Comparison of ENCODE assay signal across 20 cellular contexts in genomic region chr3:151318313-151318712, GRCh38. TPM values are rescaled to one million over a fixed set of nuclear protein-coding genes. Genes with fewer than 3 reads are reported as not detected.
DNase-seq lines count a peak whose midpoint lies in the region; ATAC-seq and TF ChIP-seq lines count a peak whose summit lies in the region.
"Had no signal": no experiment of that assay in that cellular context is flagged by ENCODE, and none has a peak within 500 bp of the region (broad histone marks: within the 10 kb centered on the region; RNA-seq: fewer than 3 reads in every experiment).

No MANE protein-coding gene starts in this region.

- H3K27ac ChIP-seq in PC-3 (ENCODE audit: low read length) (peak overlapping the region; percentile 70), spleen (peak overlapping the region in 7 of 8 donors; percentile 10 to 85 (median 73))
- H3K27ac ChIP-seq: 22Rv1; BLaER1 treated with 17β-estradiol and CSF1 and Interleukin-3, amounts not matched to agents 10 nM and 100 nM; KMS-11; parathyroid adenoma; sigmoid colon had no signal

- DNase-seq in NOMO-1 (lab: John Stamatoyannopoulos, UW; ENCODE audit: unreplicated experiment in 2 of 2) (peak; percentile 29 to 57), NOMO-1 treated with dmso at 0.1 percent for 144 hours (lab: John Stamatoyannopoulos, UW; ENCODE audit: unreplicated experiment) (no peak), PC-3 (peak; percentile 62), fibroblast of gingiva (ENCODE audit: low read depth) (peak; percentile 24), spleen (no peak), SIG-M5 treated with dmso at 0.1 percent for 504 hours (lab: John Stamatoyannopoulos, UW; ENCODE audit: unreplicated experiment) (no peak)
- DNase-seq in central memory CD4-positive, alpha-beta T cell: no peak
- DNase-seq: activated CD4-positive, alpha-beta memory T cell treated with anti-CD3 and anti-CD28 coated beads, Interleukin-2, amount 10 ng/mL, durations not matched to agents 7 days and 5 days; cerebellar nuclear complex; naive B cell; NCI-H1105 treated with DMSO at 0.1 percent for 48 hours; sigmoid colon had no signal

- no peaks in the 10 kb centered on the region for H3K9me2 ChIP-seq in PC-3 (replicated peaks; ENCODE audit: low read length)

- ATAC-seq in PC-3 (peak; percentile 21), HG03571 (IDR thresholded peaks at IDR 0.05; ENCODE audit: unreplicated experiment) (no peak)

- H3K4me2 ChIP-seq in PC-3 (ENCODE audit: low read length): peak overlapping the region; percentile 71
- H3K4me2 ChIP-seq: KMS-11 had no signal

- CTCF ChIA-PET in PC-3 (lab: Charles Lee): no interaction called here

- intact Hi-C loops in PC-3 (cut with micrococcal nuclease): loop anchor here (2.0 to 5.0 kb wide), 2 partner anchors 28 to 589 kb away; no protein-coding TSS in a partner anchor
- intact Hi-C loops in spleen (cut with DNase I; ENCODE audit: low total_unique reads): no loop called here

- H3K9me3 ChIP-seq in PC-3 (ENCODE audit: low read length) (no peaks in the 10 kb centered on the region), spleen (no peaks in the 10 kb centered on the region)
- H3K9me3 ChIP-seq: BLaER1 treated with 17β-estradiol and CSF1 and Interleukin-3, amounts not matched to agents 10 nM and 100 nM; sigmoid colon had no signal

- H3K36me3 ChIP-seq in PC-3 (ENCODE audit: low read depth, low read length) (no peaks in the 10 kb centered on the region), spleen (no peaks in the 10 kb centered on the region)
- H3K36me3 ChIP-seq: BLaER1 treated with 17β-estradiol and CSF1 and Interleukin-3, amounts not matched to agents 10 nM and 100 nM; sigmoid colon had no signal

- H2AFZ ChIP-seq in PC-3 (ENCODE audit: low read length): no peak overlapping the region
- H2AFZ ChIP-seq: parathyroid adenoma had no signal

- TF ChIP-seq CTCF in PC-3 (conservative IDR thresholded peaks at IDR 0.05; ENCODE audit: low read depth, low read length) (no peak), spleen (IDR thresholded peaks at IDR 0.05 in 8 of 11, conservative IDR thresholded peaks at IDR 0.05 in 3 of 11) (no peak)

- peaks cover 6% of the 10 kb centered on the region for H3F3A ChIP-seq in PC-3 (ENCODE audit: low read length, unreplicated experiment)

- no peaks in the 10 kb centered on the region for H4K20me1 ChIP-seq in PC-3 (ENCODE audit: low read length)
- H4K20me1 ChIP-seq: BLaER1 treated with 17β-estradiol and CSF1 and Interleukin-3, amounts not matched to agents 10 nM and 100 nM had no signal

- POLR2A ChIA-PET in PC-3 (lab: Charles Lee; ENCODE audit: unreplicated experiment): no interaction called here

- H3K27me3 ChIP-seq in PC-3 (ENCODE audit: low read length) (no peaks in the 10 kb centered on the region), spleen (replicated peaks in 1 of 7) (no peaks in the 10 kb centered on the region)
- H3K27me3 ChIP-seq: BLaER1 treated with 17β-estradiol and CSF1 and Interleukin-3, amounts not matched to agents 10 nM and 100 nM; sigmoid colon had no signal

- H3K9ac ChIP-seq in PC-3 (ENCODE audit: low read length): 0 out of 2 replicates have a peak overlapping the region, but pooled peaks have one; percentile 53
- H3K9ac ChIP-seq: BLaER1 treated with 17β-estradiol and CSF1 and Interleukin-3, amounts not matched to agents 10 nM and 100 nM; KMS-11; parathyroid adenoma had no signal

- H3K79me2 ChIP-seq in PC-3 (ENCODE audit: low read length): peaks cover 33% of the 10 kb centered on the region
- H3K79me2 ChIP-seq: parathyroid adenoma had no signal

- H3K4me1 ChIP-seq in PC-3 (ENCODE audit: insufficient read depth, low read length) (peaks cover 75% of the 10 kb centered on the region), spleen (peaks cover 0 to 28% (median 0%) of the 10 kb centered on the region in 6 donors)
- H3K4me1 ChIP-seq: parathyroid adenoma, sigmoid colon had no signal

- TF ChIP-seq POLR2A in spleen (IDR thresholded peaks at IDR 0.05): no peak

- no peak overlapping the region for H3K4me3 ChIP-seq in PC-3 (ENCODE audit: low read length)
- H3K4me3 ChIP-seq in spleen: peak overlapping the region in 1 of 8 donors; percentile 13
- H3K4me3 ChIP-seq: BLaER1 treated with 17β-estradiol and CSF1 and Interleukin-3, amounts not matched to agents 10 nM and 100 nM; sigmoid colon had no signal

- no TSS peak for BruUV-seq in PC-3 (replicated peaks; lab: Mats Ljungman, UMichigan)

RNA-seq across cellular contexts. Expression of gene GPR87, which starts 1.7 kb away (rescaled TPM):
- total RNA-seq in PC-3 (2014; rRNA removed) (13.3 and 14.5 TPM in 2 replicates), spleen (not detected)
- not detected for polyA plus RNA-seq in spleen
- total RNA-seq: H4, lung microvascular endothelial cell, sigmoid colon had no signal

RNA-seq across cellular contexts. Expression of gene P2RY13, which starts 11.0 kb away (rescaled TPM):
- not detected in 2 replicates for total RNA-seq in PC-3 (2014; rRNA removed)
- 10 to 100 TPM; 36.1 to 78.3 (median 48.9) TPM for total RNA-seq in spleen
- 10 to 100 TPM in 1 of 3 donors, 1 to 10 TPM in 2; 7.1 to 11.6 (median 9.6) TPM for polyA plus RNA-seq in spleen
- total RNA-seq: activated CD4-positive, alpha-beta memory T cell treated with anti-CD3 and anti-CD28 coated beads, Interleukin-2, amount 10 ng/mL, durations not matched to agents 7 days and 5 days; glomerular endothelial cell; H4; lung microvascular endothelial cell had no signal

RNA-seq across cellular contexts. Expression of gene P2RY14, which starts 40.0 kb away (rescaled TPM):
- total RNA-seq in PC-3 (2014; rRNA removed) (not detected in 2 replicates), spleen (1 to 10 TPM; 1.4 to 5.2 (median 3.1) TPM)
- polyA plus RNA-seq in spleen: 1 to 10 TPM in 1 of 3 donors, under 1 TPM in 2; 0.32 to 1.8 (median 0.85) TPM
- total RNA-seq: glomerular endothelial cell, H4, lung microvascular endothelial cell had no signal

Comparison
In these comparisons a context has a peak if more than half of its experiments do, and no peak if none do; other contexts are left out.
1. DNase-seq: peak in NOMO-1 (2 of 2), PC-3 (single experiment) and fibroblast of gingiva (single experiment); none in NOMO-1 treated with dmso at 0.1 percent for 144 hours (single experiment), spleen (single experiment), central memory CD4-positive, alpha-beta T cell (single experiment) and SIG-M5 treated with dmso at 0.1 percent for 504 hours (single experiment).
2. RNA of gene GPR87, which starts 1.7 kb away (total RNA-seq): 13.3 to 14.5 TPM in PC-3; not detected in spleen; every median in the first group is over 10 times any median in the second.
3. RNA of gene P2RY13, which starts 11.0 kb away (total RNA-seq): 36.1 to 78.3 TPM in spleen; not detected in PC-3; every median in the first group is over 10 times any median in the second.